Comparison of ENCODE assay signal across 15 cellular contexts in genomic region chr7:149704507-149704906, GRCh38.
DNase-seq lines count a peak whose midpoint lies in the region; ATAC-seq and TF ChIP-seq lines count a peak whose summit lies in the region.
"Had no signal": no experiment of that assay in that cellular context is flagged by ENCODE, and none has a peak within 500 bp of the region (broad histone marks: within the 10 kb centered on the region; RNA-seq: fewer than 3 reads in every experiment).

No MANE protein-coding gene starts in this region.

- no peaks in the 10 kb centered on the region for H3K9me3 ChIP-seq in sigmoid colon
- H3K9me3 ChIP-seq: MG63 had no signal

- H3K27me3 ChIP-seq in brain microvascular endothelial cell (replicated peaks) (no peaks in the 10 kb centered on the region), sigmoid colon (no peaks in the 10 kb centered on the region)
- H3K27me3 ChIP-seq: MG63 had no signal

- H3K36me3 ChIP-seq in brain microvascular endothelial cell (replicated peaks) (no peaks in the 10 kb centered on the region), sigmoid colon (no peaks in the 10 kb centered on the region)
- H3K36me3 ChIP-seq: HAP-1, MG63 had no signal

- WGBS in sigmoid colon, 2 donors, result 84 to 88% methylated on average over 2 of the region's 2 CpGs

- H3K4me3 ChIP-seq in brain microvascular endothelial cell (ENCODE audit: low read depth, low read length) (no peak overlapping the region), sigmoid colon (no peak overlapping the region)
- H3K4me3 ChIP-seq: A549, HAP-1, MG63 had no signal

- in situ Hi-C loops in brain microvascular endothelial cell (cut with HindIII; ENCODE audit: low pct_ligation_motif_present, low sequenced_read_pairs), result no loop called here

- no peak overlapping the region for H3K27ac Mint-ChIP-seq in glutamatergic neuron (ENCODE audit: unreplicated experiment)

- TF ChIP-seq CTCF in brain microvascular endothelial cell (IDR thresholded peaks at IDR 0.05; ENCODE audit: low read depth, low read length, missing control alignments) (no peak), glutamatergic neuron (IDR thresholded peaks at IDR 0.05; ENCODE audit: partially characterized antibody, unreplicated experiment) (no peak), sigmoid colon (IDR thresholded peaks at IDR 0.05) (no peak)

- ATAC-seq in GM21526 (IDR thresholded peaks at IDR 0.05; ENCODE audit: low FRiP score, unreplicated experiment), result no peak

- peaks cover 2% of the 10 kb centered on the region for H3K9me3 Mint-ChIP-seq in glutamatergic neuron (ENCODE audit: unreplicated experiment)

- intact Hi-C loops in sigmoid colon (cut with DNase I), result no loop called here

- peaks cover 4% of the 10 kb centered on the region for H3K27me3 Mint-ChIP-seq in glutamatergic neuron (ENCODE audit: unreplicated experiment)

- no peak for TF ChIP-seq POLR2A in sigmoid colon (IDR thresholded peaks at IDR 0.05)

- no peak for TF ChIP-seq EP300 in sigmoid colon (IDR thresholded peaks at IDR 0.05)

- H3K4me3 Mint-ChIP-seq in glutamatergic neuron (ENCODE audit: unreplicated experiment), result no peak overlapping the region

- peak; percentile 23 for DNase-seq in EH (ENCODE audit: low read depth)
- DNase-seq in NCI-H226, result peak; percentile 78
- DNase-seq in brain microvascular endothelial cell, result peak; percentile 77
- DNase-seq in iris pigment epithelial cell (ENCODE audit: low read depth), result peak; percentile 75
- no peak for DNase-seq in NCI-H345 treated with DMSO at 0.1 percent for 48 hours (lab: John Stamatoyannopoulos, UW; ENCODE audit: unreplicated experiment)
- no peak for DNase-seq in glutamatergic neuron
- DNase-seq in sigmoid colon, result no peak
- DNase-seq: C1 segment of cervical spinal cord; Karpas-422; MG63; NCI-H1105; NK-92 treated with Interleukin-12 subunit alpha and Interleukin-12 subunit beta, amount 100 ng/mL, for 24 hours had no signal

- no peak overlapping the region for H3K27ac ChIP-seq in brain microvascular endothelial cell
- no peak overlapping the region for H3K27ac ChIP-seq in sigmoid colon
- H3K27ac ChIP-seq: A549 had no signal

- H3K4me1 Mint-ChIP-seq in glutamatergic neuron (ENCODE audit: low read depth, unreplicated experiment), result no peaks in the 10 kb centered on the region

- H3K4me1 ChIP-seq in sigmoid colon, result no peaks in the 10 kb centered on the region
- H3K4me1 ChIP-seq: A549, HAP-1 had no signal

- peaks cover 9% of the 10 kb centered on the region for H3K36me3 Mint-ChIP-seq in glutamatergic neuron (ENCODE audit: unreplicated experiment)

Comparison
In these comparisons a context has a peak if more than half of its experiments do, and no peak if none do; other contexts are left out.
1. DNase-seq: peak in EH (single experiment), NCI-H226 (single experiment), brain microvascular endothelial cell (single experiment) and iris pigment epithelial cell (single experiment); none in NCI-H345 treated with DMSO at 0.1 percent for 48 hours (single experiment), glutamatergic neuron (single experiment) and sigmoid colon (single experiment).